22 cellular contexts compared by ENCODE assay signal in genomic region chr2:9390991-9391390, GRCh38.
"Had no signal": no experiment of that assay in that cellular context is flagged by ENCODE, and none has a peak within 500 bp of the region (broad histone marks: within the 10 kb centered on the region; RNA-seq: fewer than 3 reads in every experiment).

No MANE protein-coding gene starts in this region.

- ATAC-seq: activated CD8-positive, alpha-beta memory T cell treated with anti-CD3 and anti-CD28 coated beads, Interleukin-2, amount 10 ng/mL, durations not matched to agents 7 days and 5 days; activated CD8-positive, alpha-beta T cell treated with anti-CD3 and anti-CD28 coated beads for 36 hours; heart left ventricle; lower lobe of right lung; naive thymus-derived CD4-positive, alpha-beta T cell had no signal

- H3K27ac Mint-ChIP-seq: activated CD8-positive, alpha-beta memory T cell treated with anti-CD3 and anti-CD28 coated beads, Interleukin-2, amount 10 ng/mL, durations not matched to agents 7 days and 5 days; activated CD8-positive, alpha-beta T cell treated with anti-CD3 and anti-CD28 coated beads for 36 hours; activated naive CD4-positive, alpha-beta T cell treated with anti-CD3 and anti-CD28 coated beads, Interleukin-2, amount 50 U/mL, for 24 hours; naive thymus-derived CD4-positive, alpha-beta T cell; type B pancreatic cell had no signal

- H3K9me3 Mint-ChIP-seq: activated CD8-positive, alpha-beta T cell treated with anti-CD3 and anti-CD28 coated beads for 36 hours; activated naive CD4-positive, alpha-beta T cell treated with anti-CD3 and anti-CD28 coated beads, Interleukin-2, amount 50 U/mL, for 24 hours; brain; type B pancreatic cell had no signal

- H3K4me2 ChIP-seq: SK-N-SH, smooth muscle cell had no signal

- H3K27me3 Mint-ChIP-seq: activated CD8-positive, alpha-beta memory T cell treated with anti-CD3 and anti-CD28 coated beads, Interleukin-2, amount 10 ng/mL, durations not matched to agents 7 days and 5 days; activated CD8-positive, alpha-beta T cell treated with anti-CD3 and anti-CD28 coated beads for 36 hours; activated naive CD4-positive, alpha-beta T cell treated with anti-CD3 and anti-CD28 coated beads, Interleukin-2, amount 50 U/mL, for 24 hours; brain; type B pancreatic cell had no signal

- DNase-seq: activated CD4-positive, alpha-beta T cell treated with anti-CD3 and anti-CD28 coated beads for 48 hours; activated CD8-positive, alpha-beta memory T cell treated with anti-CD3 and anti-CD28 coated beads, Interleukin-2, amount 10 ng/mL, durations not matched to agents 7 days and 5 days; activated CD8-positive, alpha-beta T cell treated with anti-CD3 and anti-CD28 coated beads for 36 hours; activated gamma-delta T cell treated with Interleukin-2 at 50 U/mL for 16 hours; activated T-cell treated with anti-CD3 and anti-CD28 coated beads for 4 hours; central memory CD4-positive, alpha-beta T cell; effector memory CD4-positive, alpha-beta T cell; esophagus squamous epithelium; heart left ventricle; kidney; lower lobe of right lung; naive thymus-derived CD4-positive, alpha-beta T cell; sigmoid colon; SK-N-SH; stimulated activated CD4-positive, alpha-beta T cell treated with anti-CD3 and anti-CD28 coated beads, Interleukin-4, amount 100 ng/mL, for 1 hour; stimulated activated naive CD4-positive, alpha-beta T cell treated with Interleukin-2 at 50 U/mL for 16 hours had no signal

- H3K4me3 Mint-ChIP-seq: activated CD8-positive, alpha-beta memory T cell treated with anti-CD3 and anti-CD28 coated beads, Interleukin-2, amount 10 ng/mL, durations not matched to agents 7 days and 5 days; activated CD8-positive, alpha-beta T cell treated with anti-CD3 and anti-CD28 coated beads for 36 hours; activated naive CD4-positive, alpha-beta T cell treated with anti-CD3 and anti-CD28 coated beads, Interleukin-2, amount 50 U/mL, for 24 hours; brain; naive thymus-derived CD4-positive, alpha-beta T cell; type B pancreatic cell had no signal

- H3K36me3 Mint-ChIP-seq: activated CD8-positive, alpha-beta memory T cell treated with anti-CD3 and anti-CD28 coated beads, Interleukin-2, amount 10 ng/mL, durations not matched to agents 7 days and 5 days; activated naive CD4-positive, alpha-beta T cell treated with anti-CD3 and anti-CD28 coated beads, Interleukin-2, amount 50 U/mL, for 24 hours; naive thymus-derived CD4-positive, alpha-beta T cell had no signal

- H3K9ac ChIP-seq: parathyroid adenoma, SK-N-SH had no signal

- H3K4me1 ChIP-seq: lower lobe of right lung, parathyroid adenoma had no signal

- H3K27me3 ChIP-seq: esophagus squamous epithelium, heart left ventricle, sigmoid colon had no signal

- H3K9me3 ChIP-seq: esophagus squamous epithelium, heart left ventricle, lower lobe of right lung, sigmoid colon, SK-N-SH, thoracic aorta had no signal

- H3K4me3 ChIP-seq: esophagus squamous epithelium, heart left ventricle, lower lobe of right lung, sigmoid colon, smooth muscle cell, thoracic aorta had no signal

- H3K4me1 Mint-ChIP-seq: activated CD8-positive, alpha-beta memory T cell treated with anti-CD3 and anti-CD28 coated beads, Interleukin-2, amount 10 ng/mL, durations not matched to agents 7 days and 5 days; activated naive CD4-positive, alpha-beta T cell treated with anti-CD3 and anti-CD28 coated beads, Interleukin-2, amount 50 U/mL, for 24 hours had no signal

- H3K27ac ChIP-seq: esophagus squamous epithelium, lower lobe of right lung, parathyroid adenoma, thoracic aorta had no signal
